In genomic region chr16:30009085-30009862, GRCh38 we compare ENCODE assay signal across 18 cellular contexts. TPM values are rescaled to one million over a fixed set of nuclear protein-coding genes. Genes with fewer than 3 reads are reported as not detected.
A peak's percentile ranks its signal among the peaks of the same experiment; 100 is the strongest.
DNase-seq lines count a peak whose midpoint lies in the region; FAIRE-seq and TF ChIP-seq lines count a peak whose summit lies in the region.
"Had no signal": no experiment of that assay in that cellular context is flagged by ENCODE, and none has a peak within 500 bp of the region (broad histone marks: within the 10 kb centered on the region; RNA-seq: fewer than 3 reads in every experiment).

No MANE protein-coding gene starts in this region.

- H3K27me3 Mint-ChIP-seq in nephron progenitor cell (ENCODE audit: low read depth, poor library complexity): peaks cover 49% of the 10 kb centered on the region

- H3K27me3 ChIP-seq in WERI-Rb-1 (ENCODE audit: insufficient read depth, low read depth, severe bottlenecking): no peaks in the 10 kb centered on the region

- H3K4me3 ChIP-seq in WERI-Rb-1 (ENCODE audit: low read depth, low read length): no peak overlapping the region
- H3K4me3 ChIP-seq: lung, thyroid gland had no signal

- DNase-seq in DMS53 (lab: John Stamatoyannopoulos, UW): peak; percentile 57
- DNase-seq in DMS53 treated with DMSO at 0.1 percent for 48 hours (lab: John Stamatoyannopoulos, UW; ENCODE audit: unreplicated experiment): no peak
- peak; percentile 39 for DNase-seq in GM12891 (ENCODE audit: insufficient read length, low spot score)
- DNase-seq in nephron progenitor cell: no peak
- no peak for DNase-seq in WERI-Rb-1
- DNase-seq in cerebellar nuclear complex (lab: John Stamatoyannopoulos, UW): no peak
- no peak for DNase-seq in activated CD4-positive, alpha-beta T cell treated with anti-CD3 and anti-CD28 coated beads for 4 hours
- DNase-seq: activated CD4-positive, alpha-beta memory T cell treated with anti-CD3 and anti-CD28 coated beads, Interleukin-2, amount 10 ng/mL, durations not matched to agents 7 days and 5 days; activated T-cell treated with anti-CD3 and anti-CD28 coated beads, Interleukin-2, amount 50 U/mL, for 4 hours; head of caudate nucleus; KBM-7; NCI-H2081 treated with DMSO at 0.1 percent for 48 hours; NCI-H526; Right ventricle myocardium superior; thyroid gland had no signal

- no peak overlapping the region for H3K27ac Mint-ChIP-seq in nephron progenitor cell
- H3K27ac Mint-ChIP-seq: activated CD4-positive, alpha-beta memory T cell treated with anti-CD3 and anti-CD28 coated beads, Interleukin-2, amount 10 ng/mL, durations not matched to agents 7 days and 5 days had no signal

- no peaks in the 10 kb centered on the region for H3K9me3 Mint-ChIP-seq in nephron progenitor cell
- H3K9me3 Mint-ChIP-seq: activated CD4-positive, alpha-beta memory T cell treated with anti-CD3 and anti-CD28 coated beads, Interleukin-2, amount 10 ng/mL, durations not matched to agents 7 days and 5 days; activated T-cell treated with anti-CD3 and anti-CD28 coated beads, Interleukin-2, amount 50 U/mL, for 4 hours had no signal

- no peak for TF ChIP-seq POLR2A in GM12891 (IDR thresholded peaks at IDR 0.05; ENCODE audit: low read depth, low read length)

- peak overlapping the region; percentile 61 for H3K4me3 Mint-ChIP-seq in nephron progenitor cell
- H3K4me3 Mint-ChIP-seq: activated CD4-positive, alpha-beta memory T cell treated with anti-CD3 and anti-CD28 coated beads, Interleukin-2, amount 10 ng/mL, durations not matched to agents 7 days and 5 days; activated T-cell treated with anti-CD3 and anti-CD28 coated beads, Interleukin-2, amount 50 U/mL, for 4 hours had no signal

- H3K4me1 Mint-ChIP-seq in nephron progenitor cell: peaks cover 13% of the 10 kb centered on the region

- no peak for TF ChIP-seq CTCF in nephron progenitor cell (IDR thresholded peaks at IDR 0.05)
- no peak for TF ChIP-seq CTCF in WERI-Rb-1 (IDR thresholded peaks at IDR 0.05; ENCODE audit: low read depth, low read length)

- H3K27ac ChIP-seq in cingulate gyrus (ENCODE audit: low read depth, low read length): peak overlapping the region; percentile 14
- no peak overlapping the region for H3K27ac ChIP-seq in WERI-Rb-1
- H3K27ac ChIP-seq: 22Rv1, thyroid gland had no signal

- peaks cover 14% of the 10 kb centered on the region; the same call in 1 of the 2 replicates for H3K36me3 ChIP-seq in WERI-Rb-1
- H3K36me3 ChIP-seq: thyroid gland had no signal

- no peaks in the 10 kb centered on the region for H3K9me3 ChIP-seq in WERI-Rb-1 (ENCODE audit: severe bottlenecking)
- H3K9me3 ChIP-seq: thyroid gland had no signal

- H3K36me3 Mint-ChIP-seq in nephron progenitor cell (ENCODE audit: low read depth): no peaks in the 10 kb centered on the region

- FAIRE-seq in GM12891 (lab: Jason Lieb, UNC): no peak

TF ChIP-seq in GM12891, 5 proteins besides CTCF, POLR2A, EP300 and RAD21:
- TF ChIP-seq SPI1 (IDR thresholded peaks at IDR 0.05; ENCODE audit: low read depth, low read length): no peak
- TF ChIP-seq PAX5 (IDR thresholded peaks at IDR 0.05; ENCODE audit: insufficient read depth, low read length, severe bottlenecking): no peak
TF ChIP-seq in GM12891: peak in this region for 0.

RNA-seq across cellular contexts. Expression of gene DOC2A, which starts 1.6 kb away (rescaled TPM):
- 0.19 TPM for polyA plus RNA-seq in GM12891 (2012; ENCODE audit: low read depth, missing spikeins)

RNA-seq across cellular contexts. Expression of gene INO80E, which starts 13.2 kb away (rescaled TPM):
- polyA plus RNA-seq in GM12891 (2012; ENCODE audit: low read depth, missing spikeins): 51.9 TPM

RNA-seq across cellular contexts. Expression of gene C16orf92, which starts 13.7 kb away (rescaled TPM):
- not detected for polyA plus RNA-seq in GM12891 (2012; ENCODE audit: low read depth, missing spikeins)
- polyA plus RNA-seq: lung had no signal

RNA-seq across cellular contexts. Expression of gene HIRIP3, which starts 13.9 kb away (rescaled TPM):
- 21.1 TPM for polyA plus RNA-seq in GM12891 (2012; ENCODE audit: low read depth, missing spikeins)

RNA-seq across cellular contexts. Expression of gene TLCD3B, which starts 21.8 kb away (rescaled TPM):
- 0.50 TPM for polyA plus RNA-seq in GM12891 (2012; ENCODE audit: low read depth, missing spikeins)

Comparison
In these comparisons a context has a peak if more than half of its experiments do, and no peak if none do; other contexts are left out.
1. DNase-seq: peak in DMS53 (single experiment) and GM12891 (single experiment); none in DMS53 treated with DMSO at 0.1 percent for 48 hours (single experiment), nephron progenitor cell (single experiment), WERI-Rb-1 (single experiment), cerebellar nuclear complex (0 of 2) and activated CD4-positive, alpha-beta T cell treated with anti-CD3 and anti-CD28 coated beads for 4 hours (0 of 2).